ENCODE assay signal across 1 cellular context in genomic region chr19:16850133-16850532, GRCh38.
TF ChIP-seq lines count a peak whose summit lies in the region.

No MANE protein-coding gene starts in this region.

TF ChIP-seq in HepG2, 621 proteins besides CTCF, POLR2A, EP300 and RAD21:
- TF ChIP-seq SYNCRIP (IDR thresholded peaks at IDR 0.05; ENCODE audit: insufficient read depth, low read depth, low read length) = no peak
- no peak for TF ChIP-seq RORA (CRISPR knock-in tag; IDR thresholded peaks at IDR 0.05)
- TF ChIP-seq ZNF616 (CRISPR knock-in tag; IDR thresholded peaks at IDR 0.05; ENCODE audit: low read depth) = no peak
- no peak for TF ChIP-seq TRAFD1 (CRISPR knock-in tag; IDR thresholded peaks at IDR 0.05; ENCODE audit: borderline replicate concordance)
- TF ChIP-seq TCF12 (IDR thresholded peaks at IDR 0.05) = no peak
- no peak for TF ChIP-seq TCF12 (CRISPR knock-in tag; IDR thresholded peaks at IDR 0.05)
- no peak for TF ChIP-seq GRHL1 (CRISPR knock-in tag; conservative IDR thresholded peaks at IDR 0.05)
- no peak for TF ChIP-seq SP5 (CRISPR knock-in tag; IDR thresholded peaks at IDR 0.05; ENCODE audit: borderline replicate concordance, low read depth)
- TF ChIP-seq, protein P1, sequence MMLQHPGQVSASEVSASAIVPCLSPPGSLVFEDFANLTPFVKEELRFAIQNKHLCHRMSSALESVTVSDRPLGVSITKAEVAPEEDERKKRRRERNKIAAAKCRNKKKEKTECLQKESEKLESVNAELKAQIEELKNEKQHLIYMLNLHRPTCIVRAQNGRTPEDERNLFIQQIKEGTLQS (CRISPR knock-in tag; IDR thresholded peaks at IDR 0.05) = no peak
- no peak for TF ChIP-seq ATF5 (CRISPR knock-in tag; IDR thresholded peaks at IDR 0.05; ENCODE audit: low read depth)
- no peak for TF ChIP-seq SOX6 (IDR thresholded peaks at IDR 0.05)
- no peak for TF ChIP-seq SOX6 (CRISPR knock-in tag; IDR thresholded peaks at IDR 0.05)
- TF ChIP-seq ZMAT3 (CRISPR knock-in tag; conservative IDR thresholded peaks at IDR 0.05) = no peak
- TF ChIP-seq RNF2 (conservative IDR thresholded peaks at IDR 0.05; ENCODE audit: low read depth) = no peak
- no peak for TF ChIP-seq SCMH1 (CRISPR knock-in tag; IDR thresholded peaks at IDR 0.05; ENCODE audit: borderline replicate concordance)
- no peak for TF ChIP-seq ZNF788 (CRISPR knock-in tag; IDR thresholded peaks at IDR 0.05; ENCODE audit: borderline replicate concordance)
- no peak for TF ChIP-seq ZNF354B (CRISPR knock-in tag; IDR thresholded peaks at IDR 0.05)
- TF ChIP-seq, protein P2, sequence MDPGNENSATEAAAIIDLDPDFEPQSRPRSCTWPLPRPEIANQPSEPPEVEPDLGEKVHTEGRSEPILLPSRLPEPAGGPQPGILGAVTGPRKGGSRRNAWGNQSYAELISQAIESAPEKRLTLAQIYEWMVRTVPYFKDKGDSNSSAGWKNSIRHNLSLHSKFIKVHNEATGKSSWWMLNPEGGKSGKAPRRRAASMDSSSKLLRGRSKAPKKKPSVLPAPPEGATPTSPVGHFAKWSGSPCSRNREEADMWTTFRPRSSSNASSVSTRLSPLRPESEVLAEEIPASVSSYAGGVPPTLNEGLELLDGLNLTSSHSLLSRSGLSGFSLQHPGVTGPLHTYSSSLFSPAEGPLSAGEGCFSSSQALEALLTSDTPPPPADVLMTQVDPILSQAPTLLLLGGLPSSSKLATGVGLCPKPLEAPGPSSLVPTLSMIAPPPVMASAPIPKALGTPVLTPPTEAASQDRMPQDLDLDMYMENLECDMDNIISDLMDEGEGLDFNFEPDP (CRISPR knock-in tag; conservative IDR thresholded peaks at IDR 0.05) = no peak
- TF ChIP-seq JUN (CRISPR knock-in tag; IDR thresholded peaks at IDR 0.05) = no peak
- no peak for TF ChIP-seq TAF1 (CRISPR knock-in tag; IDR thresholded peaks at IDR 0.05)
